ENCODE assay signal across 8 cellular contexts in genomic region chr16:685967-686366, GRCh38. TPM values are rescaled to one million over a fixed set of nuclear protein-coding genes. Genes with fewer than 3 reads are reported as not detected.
DNase-seq lines count a peak whose midpoint lies in the region; TF ChIP-seq lines count a peak whose summit lies in the region.

No MANE protein-coding gene starts in this region.

- DNase-seq in AG08396 (ENCODE audit: low spot score): peak; percentile 69
- DNase-seq in GM12865 (ENCODE audit: low read depth): no peak
- peak; percentile 67 for DNase-seq in glutamatergic neuron
- no peak for DNase-seq in sigmoid colon
- no peak for DNase-seq in Kasumi-1 (lab: John Stamatoyannopoulos, UW)
- DNase-seq in caudate nucleus (lab: John Stamatoyannopoulos, UW): no peak
- no peak for DNase-seq in globus pallidus (ENCODE audit: low spot score)

- H3K27me3 ChIP-seq in SU-DHL-6 (ENCODE audit: low read length) (no peaks in the 10 kb centered on the region), sigmoid colon (no peaks in the 10 kb centered on the region)

- H3F3A ChIP-seq in SU-DHL-6 (ENCODE audit: insufficient read depth): no peaks in the 10 kb centered on the region

- no peak overlapping the region for H2AFZ ChIP-seq in SU-DHL-6 (ENCODE audit: low read depth, low read length, severe bottlenecking)

- WGBS in sigmoid colon, 2 donors: 44 to 72% methylated on average over 10 of the region's 10 CpGs

- peaks cover 9% of the 10 kb centered on the region for H3K9me3 Mint-ChIP-seq in glutamatergic neuron (ENCODE audit: unreplicated experiment)

- no peak overlapping the region for H3K4me3 Mint-ChIP-seq in glutamatergic neuron (ENCODE audit: unreplicated experiment)

- H4K20me1 ChIP-seq in SU-DHL-6 (ENCODE audit: low read depth, low read length): no peaks in the 10 kb centered on the region

- H3K4me3 ChIP-seq in GM12865 (ENCODE audit: low read depth, low read length): no peak overlapping the region
- no peak overlapping the region for H3K4me3 ChIP-seq in SU-DHL-6 (ENCODE audit: insufficient read depth, low read length, poor library complexity, severe bottlenecking)
- no peak overlapping the region for H3K4me3 ChIP-seq in sigmoid colon

- TF ChIP-seq CTCF in GM12865 (IDR thresholded peaks at IDR 0.05; ENCODE audit: insufficient read depth, low read depth, low read length, missing control alignments) (peak; percentile 22), SU-DHL-6 (IDR thresholded peaks at IDR 0.05; ENCODE audit: insufficient read depth, low read length, poor library complexity, severe bottlenecking) (peak; percentile 19), glutamatergic neuron (IDR thresholded peaks at IDR 0.05; ENCODE audit: partially characterized antibody, unreplicated experiment) (peak; percentile 59), sigmoid colon (IDR thresholded peaks at IDR 0.05) (no peak)

- no peaks in the 10 kb centered on the region for H3K36me3 Mint-ChIP-seq in glutamatergic neuron (ENCODE audit: unreplicated experiment)

- H3K79me2 ChIP-seq in SU-DHL-6 (ENCODE audit: insufficient read depth, low read length): peaks cover 21% of the 10 kb centered on the region; the same call in 1 of the 2 replicates

- no peaks in the 10 kb centered on the region for H3K9me3 ChIP-seq in SU-DHL-6 (ENCODE audit: insufficient read depth, low read length)
- no peaks in the 10 kb centered on the region for H3K9me3 ChIP-seq in sigmoid colon

- no peaks in the 10 kb centered on the region for H3K9me2 ChIP-seq in SU-DHL-6 (replicated peaks; ENCODE audit: insufficient read depth, low read length)

- H3K4me2 ChIP-seq in SU-DHL-6 (ENCODE audit: low read depth, low read length, poor library complexity, severe bottlenecking): no peak overlapping the region

- no peak overlapping the region for H3K27ac Mint-ChIP-seq in glutamatergic neuron (ENCODE audit: unreplicated experiment)

- no peaks in the 10 kb centered on the region for H3K36me3 ChIP-seq in SU-DHL-6 (ENCODE audit: low read length)
- H3K36me3 ChIP-seq in sigmoid colon: peaks cover 14 to 41% (median 21%) of the 10 kb centered on the region in 4 donors

- H3K27ac ChIP-seq in SU-DHL-6 (ENCODE audit: low read depth, low read length): no peak overlapping the region
- H3K27ac ChIP-seq in sigmoid colon: no peak overlapping the region
- H3K27ac ChIP-seq in caudate nucleus (ENCODE audit: low read depth, low read length): no peak overlapping the region

- TF ChIP-seq EP300 in sigmoid colon (IDR thresholded peaks at IDR 0.05): no peak

- H3K9ac ChIP-seq in SU-DHL-6 (ENCODE audit: low read length): no peak overlapping the region

- intact Hi-C loops in sigmoid colon (cut with DNase I): loop anchor here (2.0 to 10.0 kb wide), 2 partner anchors 35 to 1089 kb away; partner anchors contain the start of genes ANTKMT, EME2, MRPS34 and NME3

- peaks cover 10% of the 10 kb centered on the region for H3K4me1 Mint-ChIP-seq in glutamatergic neuron (ENCODE audit: low read depth, unreplicated experiment)

- peaks cover 16% of the 10 kb centered on the region for H3K27me3 Mint-ChIP-seq in glutamatergic neuron (ENCODE audit: unreplicated experiment)

- TF ChIP-seq POLR2A in sigmoid colon (IDR thresholded peaks at IDR 0.05): no peak

- peaks cover 0 to 76% (median 71%) of the 10 kb centered on the region in 4 donors for H3K4me1 ChIP-seq in sigmoid colon

RNA-seq across cellular contexts. Expression of gene JMJD8, which starts 1.8 kb away (rescaled TPM):
- total RNA-seq in glutamatergic neuron (ENCODE audit: unreplicated experiment) (26.1 TPM), sigmoid colon (10 to 100 TPM; 52.8 to 93.4 (median 73.8) TPM)
- 10 to 100 TPM; 18.7 to 49.3 (median 22.2) TPM for polyA plus RNA-seq in sigmoid colon

RNA-seq across cellular contexts. Expression of gene WDR24, which starts 4.2 kb away (rescaled TPM):
- total RNA-seq in glutamatergic neuron (ENCODE audit: unreplicated experiment) (19.9 TPM), sigmoid colon (10 to 100 TPM in 2 of 4 donors, 1 to 10 TPM in 2; 6.4 to 17.7 (median 9.9) TPM)
- 1 to 10 TPM; 2.4 to 9.8 (median 3.5) TPM for polyA plus RNA-seq in sigmoid colon

RNA-seq across cellular contexts. Expression of gene STUB1, which starts 5.8 kb away (rescaled TPM):
- total RNA-seq in glutamatergic neuron (ENCODE audit: unreplicated experiment): 78.3 TPM
- 100 to 1,000 TPM; 109 to 183 (median 174) TPM for total RNA-seq in sigmoid colon
- polyA plus RNA-seq in sigmoid colon: 100 to 1,000 TPM; 104 to 136 (median 122) TPM

RNA-seq across cellular contexts. Expression of gene RHBDL1, which starts 10.5 kb away (rescaled TPM):
- 8.2 TPM for total RNA-seq in glutamatergic neuron (ENCODE audit: unreplicated experiment)
- total RNA-seq in sigmoid colon: 1 to 10 TPM in 2 of 4 donors, under 1 TPM in 1, not detected in 1; 0.68 to 6.1 (median 1.5) TPM
- 1 to 10 TPM in 1 of 3 donors, under 1 TPM in 1, not detected in 1; 0.46 to 5.6 TPM for polyA plus RNA-seq in sigmoid colon

RNA-seq across cellular contexts. Expression of gene RHOT2, which starts 18.0 kb away (rescaled TPM):
- total RNA-seq in glutamatergic neuron (ENCODE audit: unreplicated experiment): 208 TPM
- 10 to 100 TPM; 35.3 to 58.8 (median 48.8) TPM for total RNA-seq in sigmoid colon
- polyA plus RNA-seq in sigmoid colon: 100 to 1,000 TPM in 1 of 3 donors, 10 to 100 TPM in 2; 48.3 to 159 (median 52.9) TPM

Comparison
In these comparisons a context has a peak if more than half of its experiments do, and no peak if none do; other contexts are left out.
1. DNase-seq: peak in AG08396 (single experiment) and glutamatergic neuron (single experiment); none in GM12865 (single experiment), sigmoid colon (single experiment), Kasumi-1 (0 of 2), caudate nucleus (0 of 61) and globus pallidus (single experiment).
2. CTCF ChIP-seq: peak in GM12865 (single experiment), SU-DHL-6 (single experiment) and glutamatergic neuron (single experiment); none in sigmoid colon (0 of 4).